ENCODE assay signal across 1 cellular context in the genomic region with DNA sequence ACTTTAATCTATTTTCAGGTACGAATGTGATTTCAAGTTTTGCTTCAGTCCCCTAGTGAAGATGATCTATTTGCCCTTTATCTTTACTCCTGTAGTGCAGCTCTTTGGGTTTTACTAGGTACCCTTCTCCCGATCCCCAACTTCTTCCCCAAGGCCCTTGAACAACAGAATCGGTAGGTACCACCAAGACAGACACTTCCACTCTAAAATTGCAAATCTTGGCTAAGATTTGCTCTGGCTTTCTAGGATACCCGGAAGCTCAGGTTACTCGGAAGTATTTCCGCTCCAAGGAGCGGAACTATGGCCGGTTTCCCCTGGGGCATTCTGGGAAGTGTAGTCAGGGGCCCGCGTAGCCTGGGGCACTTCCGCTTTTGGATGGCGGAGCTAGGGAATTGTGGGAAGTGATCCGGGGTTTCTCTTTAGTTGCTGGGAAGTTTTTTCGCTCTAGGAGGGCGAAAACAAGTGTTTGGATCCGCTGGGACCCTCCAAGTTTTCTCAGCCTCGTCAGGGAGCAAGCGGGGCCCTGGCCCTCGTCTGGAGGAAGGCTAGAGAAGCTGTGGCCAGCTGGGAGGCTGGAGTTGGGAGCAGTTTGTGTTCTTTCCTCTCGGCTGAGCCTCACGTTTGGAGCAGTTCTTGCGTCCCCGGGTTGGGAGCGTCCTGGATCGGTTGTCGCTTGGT.
TF ChIP-seq lines count a peak whose summit lies in the region.

No MANE protein-coding gene starts in this region.

TF ChIP-seq in GM12878, 131 proteins besides CTCF, POLR2A, EP300 and RAD21 (continued from another document and continues in another):
- TF ChIP-seq, protein P1, sequence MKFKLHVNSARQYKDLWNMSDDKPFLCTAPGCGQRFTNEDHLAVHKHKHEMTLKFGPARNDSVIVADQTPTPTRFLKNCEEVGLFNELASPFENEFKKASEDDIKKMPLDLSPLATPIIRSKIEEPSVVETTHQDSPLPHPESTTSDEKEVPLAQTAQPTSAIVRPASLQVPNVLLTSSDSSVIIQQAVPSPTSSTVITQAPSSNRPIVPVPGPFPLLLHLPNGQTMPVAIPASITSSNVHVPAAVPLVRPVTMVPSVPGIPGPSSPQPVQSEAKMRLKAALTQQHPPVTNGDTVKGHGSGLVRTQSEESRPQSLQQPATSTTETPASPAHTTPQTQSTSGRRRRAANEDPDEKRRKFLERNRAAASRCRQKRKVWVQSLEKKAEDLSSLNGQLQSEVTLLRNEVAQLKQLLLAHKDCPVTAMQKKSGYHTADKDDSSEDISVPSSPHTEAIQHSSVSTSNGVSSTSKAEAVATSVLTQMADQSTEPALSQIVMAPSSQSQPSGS (IDR thresholded peaks at IDR 0.05; ENCODE audit: low read length), result no peak
- no peak for TF ChIP-seq ZNF384 (IDR thresholded peaks at IDR 0.05; ENCODE audit: borderline replicate concordance, low read depth, low read length)
- TF ChIP-seq SRF (IDR thresholded peaks at IDR 0.05; ENCODE audit: low read depth in 2 of 2, low read length in 2 of 2), result 0 out of 4 replicates have a peak, but pooled peaks of 1 of the 2 experiments have one; percentile 26
- TF ChIP-seq LARP7 (IDR thresholded peaks at IDR 0.05), result 0 out of 2 replicates have a peak, but pooled peaks have one; percentile 2
- no peak for TF ChIP-seq CBX3 (IDR thresholded peaks at IDR 0.05; ENCODE audit: borderline replicate concordance, low read depth)
- TF ChIP-seq MYC (IDR thresholded peaks at IDR 0.05; ENCODE audit: insufficient read depth, insufficient read length, insufficient replicate concordance, low read length, severe bottlenecking), result no peak
- TF ChIP-seq KAT2A (conservative IDR thresholded peaks at IDR 0.05; ENCODE audit: control insufficient read depth, low read depth, low read length), result no peak
- TF ChIP-seq BHLHE40 (IDR thresholded peaks at IDR 0.05; ENCODE audit: borderline replicate concordance in 1 of 2, low read depth in 2 of 2, low read length in 1 of 2), result peak in 1 of 2 experiments; percentile 26; a peak in 1 of 4 replicates
- TF ChIP-seq CEBPB (IDR thresholded peaks at IDR 0.05; ENCODE audit: borderline replicate concordance in 1 of 2, low read depth in 2 of 2, low read length in 2 of 2), result no peak
- 0 out of 2 replicates have a peak, but pooled peaks have one; percentile 84 for TF ChIP-seq CBX5 (IDR thresholded peaks at IDR 0.05; ENCODE audit: low read depth)
- peak; percentile 56 for TF ChIP-seq RUNX3 (IDR thresholded peaks at IDR 0.05; ENCODE audit: low read length)
- TF ChIP-seq SREBF1 (IDR thresholded peaks at IDR 0.05; ENCODE audit: low read length), result peak; percentile 60; the same call in 1 of the 2 replicates
- TF ChIP-seq NR2F1 (conservative IDR thresholded peaks at IDR 0.05), result no peak
- TF ChIP-seq, protein P2, sequence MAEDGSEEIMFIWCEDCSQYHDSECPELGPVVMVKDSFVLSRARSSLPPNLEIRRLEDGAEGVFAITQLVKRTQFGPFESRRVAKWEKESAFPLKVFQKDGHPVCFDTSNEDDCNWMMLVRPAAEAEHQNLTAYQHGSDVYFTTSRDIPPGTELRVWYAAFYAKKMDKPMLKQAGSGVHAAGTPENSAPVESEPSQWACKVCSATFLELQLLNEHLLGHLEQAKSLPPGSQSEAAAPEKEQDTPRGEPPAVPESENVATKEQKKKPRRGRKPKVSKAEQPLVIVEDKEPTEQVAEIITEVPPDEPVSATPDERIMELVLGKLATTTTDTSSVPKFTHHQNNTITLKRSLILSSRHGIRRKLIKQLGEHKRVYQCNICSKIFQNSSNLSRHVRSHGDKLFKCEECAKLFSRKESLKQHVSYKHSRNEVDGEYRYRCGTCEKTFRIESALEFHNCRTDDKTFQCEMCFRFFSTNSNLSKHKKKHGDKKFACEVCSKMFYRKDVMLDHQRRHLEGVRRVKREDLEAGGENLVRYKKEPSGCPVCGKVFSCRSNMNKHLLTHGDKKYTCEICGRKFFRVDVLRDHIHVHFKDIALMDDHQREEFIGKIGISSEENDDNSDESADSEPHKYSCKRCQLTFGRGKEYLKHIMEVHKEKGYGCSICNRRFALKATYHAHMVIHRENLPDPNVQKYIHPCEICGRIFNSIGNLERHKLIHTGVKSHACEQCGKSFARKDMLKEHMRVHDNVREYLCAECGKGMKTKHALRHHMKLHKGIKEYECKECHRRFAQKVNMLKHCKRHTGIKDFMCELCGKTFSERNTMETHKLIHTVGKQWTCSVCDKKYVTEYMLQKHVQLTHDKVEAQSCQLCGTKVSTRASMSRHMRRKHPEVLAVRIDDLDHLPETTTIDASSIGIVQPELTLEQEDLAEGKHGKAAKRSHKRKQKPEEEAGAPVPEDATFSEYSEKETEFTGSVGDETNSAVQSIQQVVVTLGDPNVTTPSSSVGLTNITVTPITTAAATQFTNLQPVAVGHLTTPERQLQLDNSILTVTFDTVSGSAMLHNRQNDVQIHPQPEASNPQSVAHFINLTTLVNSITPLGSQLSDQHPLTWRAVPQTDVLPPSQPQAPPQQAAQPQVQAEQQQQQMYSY (CRISPR knock-in tag; IDR thresholded peaks at IDR 0.05), result no peak
- peak; percentile 82 to 86 for TF ChIP-seq IKZF2 (IDR thresholded peaks at IDR 0.05)
- TF ChIP-seq DPF2 (IDR thresholded peaks at IDR 0.05), result no peak
- TF ChIP-seq, protein P3, sequence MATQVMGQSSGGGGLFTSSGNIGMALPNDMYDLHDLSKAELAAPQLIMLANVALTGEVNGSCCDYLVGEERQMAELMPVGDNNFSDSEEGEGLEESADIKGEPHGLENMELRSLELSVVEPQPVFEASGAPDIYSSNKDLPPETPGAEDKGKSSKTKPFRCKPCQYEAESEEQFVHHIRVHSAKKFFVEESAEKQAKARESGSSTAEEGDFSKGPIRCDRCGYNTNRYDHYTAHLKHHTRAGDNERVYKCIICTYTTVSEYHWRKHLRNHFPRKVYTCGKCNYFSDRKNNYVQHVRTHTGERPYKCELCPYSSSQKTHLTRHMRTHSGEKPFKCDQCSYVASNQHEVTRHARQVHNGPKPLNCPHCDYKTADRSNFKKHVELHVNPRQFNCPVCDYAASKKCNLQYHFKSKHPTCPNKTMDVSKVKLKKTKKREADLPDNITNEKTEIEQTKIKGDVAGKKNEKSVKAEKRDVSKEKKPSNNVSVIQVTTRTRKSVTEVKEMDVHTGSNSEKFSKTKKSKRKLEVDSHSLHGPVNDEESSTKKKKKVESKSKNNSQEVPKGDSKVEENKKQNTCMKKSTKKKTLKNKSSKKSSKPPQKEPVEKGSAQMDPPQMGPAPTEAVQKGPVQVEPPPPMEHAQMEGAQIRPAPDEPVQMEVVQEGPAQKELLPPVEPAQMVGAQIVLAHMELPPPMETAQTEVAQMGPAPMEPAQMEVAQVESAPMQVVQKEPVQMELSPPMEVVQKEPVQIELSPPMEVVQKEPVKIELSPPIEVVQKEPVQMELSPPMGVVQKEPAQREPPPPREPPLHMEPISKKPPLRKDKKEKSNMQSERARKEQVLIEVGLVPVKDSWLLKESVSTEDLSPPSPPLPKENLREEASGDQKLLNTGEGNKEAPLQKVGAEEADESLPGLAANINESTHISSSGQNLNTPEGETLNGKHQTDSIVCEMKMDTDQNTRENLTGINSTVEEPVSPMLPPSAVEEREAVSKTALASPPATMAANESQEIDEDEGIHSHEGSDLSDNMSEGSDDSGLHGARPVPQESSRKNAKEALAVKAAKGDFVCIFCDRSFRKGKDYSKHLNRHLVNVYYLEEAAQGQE (IDR thresholded peaks at IDR 0.05; ENCODE audit: low read depth, low read length), result no peak
- TF ChIP-seq ATF7 (IDR thresholded peaks at IDR 0.05; ENCODE audit: low read depth), result peak; percentile 45; the same call in 1 of the 2 replicates
- 0 out of 2 replicates have a peak, but pooled peaks have one; percentile 30 for TF ChIP-seq MTA2 (IDR thresholded peaks at IDR 0.05; ENCODE audit: low read depth)
- TF ChIP-seq, protein P4, sequence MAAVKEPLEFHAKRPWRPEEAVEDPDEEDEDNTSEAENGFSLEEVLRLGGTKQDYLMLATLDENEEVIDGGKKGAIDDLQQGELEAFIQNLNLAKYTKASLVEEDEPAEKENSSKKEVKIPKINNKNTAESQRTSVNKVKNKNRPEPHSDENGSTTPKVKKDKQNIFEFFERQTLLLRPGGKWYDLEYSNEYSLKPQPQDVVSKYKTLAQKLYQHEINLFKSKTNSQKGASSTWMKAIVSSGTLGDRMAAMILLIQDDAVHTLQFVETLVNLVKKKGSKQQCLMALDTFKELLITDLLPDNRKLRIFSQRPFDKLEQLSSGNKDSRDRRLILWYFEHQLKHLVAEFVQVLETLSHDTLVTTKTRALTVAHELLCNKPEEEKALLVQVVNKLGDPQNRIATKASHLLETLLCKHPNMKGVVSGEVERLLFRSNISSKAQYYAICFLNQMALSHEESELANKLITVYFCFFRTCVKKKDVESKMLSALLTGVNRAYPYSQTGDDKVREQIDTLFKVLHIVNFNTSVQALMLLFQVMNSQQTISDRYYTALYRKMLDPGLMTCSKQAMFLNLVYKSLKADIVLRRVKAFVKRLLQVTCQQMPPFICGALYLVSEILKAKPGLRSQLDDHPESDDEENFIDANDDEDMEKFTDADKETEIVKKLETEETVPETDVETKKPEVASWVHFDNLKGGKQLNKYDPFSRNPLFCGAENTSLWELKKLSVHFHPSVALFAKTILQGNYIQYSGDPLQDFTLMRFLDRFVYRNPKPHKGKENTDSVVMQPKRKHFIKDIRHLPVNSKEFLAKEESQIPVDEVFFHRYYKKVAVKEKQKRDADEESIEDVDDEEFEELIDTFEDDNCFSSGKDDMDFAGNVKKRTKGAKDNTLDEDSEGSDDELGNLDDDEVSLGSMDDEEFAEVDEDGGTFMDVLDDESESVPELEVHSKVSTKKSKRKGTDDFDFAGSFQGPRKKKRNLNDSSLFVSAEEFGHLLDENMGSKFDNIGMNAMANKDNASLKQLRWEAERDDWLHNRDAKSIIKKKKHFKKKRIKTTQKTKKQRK (IDR thresholded peaks at IDR 0.05; ENCODE audit: low read depth, low read length), result no peak
- TF ChIP-seq, protein P5, sequence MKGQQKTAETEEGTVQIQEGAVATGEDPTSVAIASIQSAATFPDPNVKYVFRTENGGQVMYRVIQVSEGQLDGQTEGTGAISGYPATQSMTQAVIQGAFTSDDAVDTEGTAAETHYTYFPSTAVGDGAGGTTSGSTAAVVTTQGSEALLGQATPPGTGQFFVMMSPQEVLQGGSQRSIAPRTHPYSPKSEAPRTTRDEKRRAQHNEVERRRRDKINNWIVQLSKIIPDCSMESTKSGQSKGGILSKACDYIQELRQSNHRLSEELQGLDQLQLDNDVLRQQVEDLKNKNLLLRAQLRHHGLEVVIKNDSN (IDR thresholded peaks at IDR 0.05; ENCODE audit: borderline replicate concordance, extremely low read length, insufficient read depth, low read depth, low read length), result no peak
- no peak for TF ChIP-seq NFYA (IDR thresholded peaks at IDR 0.05; ENCODE audit: borderline replicate concordance, low read depth, low read length)
- TF ChIP-seq MTA3 (IDR thresholded peaks at IDR 0.05; ENCODE audit: borderline replicate concordance, low read length), result no peak
- TF ChIP-seq ETV6 (conservative IDR thresholded peaks at IDR 0.05 in 1 of 2, IDR thresholded peaks at IDR 0.05 in 1 of 2; ENCODE audit: borderline replicate concordance in 1 of 2, low read depth in 1 of 2), result peak; percentile 42 to 96; a peak in 3 of 4 replicates
- TF ChIP-seq CREM (IDR thresholded peaks at IDR 0.05; ENCODE audit: low read depth), result peak; percentile 83
- TF ChIP-seq, protein P6, sequence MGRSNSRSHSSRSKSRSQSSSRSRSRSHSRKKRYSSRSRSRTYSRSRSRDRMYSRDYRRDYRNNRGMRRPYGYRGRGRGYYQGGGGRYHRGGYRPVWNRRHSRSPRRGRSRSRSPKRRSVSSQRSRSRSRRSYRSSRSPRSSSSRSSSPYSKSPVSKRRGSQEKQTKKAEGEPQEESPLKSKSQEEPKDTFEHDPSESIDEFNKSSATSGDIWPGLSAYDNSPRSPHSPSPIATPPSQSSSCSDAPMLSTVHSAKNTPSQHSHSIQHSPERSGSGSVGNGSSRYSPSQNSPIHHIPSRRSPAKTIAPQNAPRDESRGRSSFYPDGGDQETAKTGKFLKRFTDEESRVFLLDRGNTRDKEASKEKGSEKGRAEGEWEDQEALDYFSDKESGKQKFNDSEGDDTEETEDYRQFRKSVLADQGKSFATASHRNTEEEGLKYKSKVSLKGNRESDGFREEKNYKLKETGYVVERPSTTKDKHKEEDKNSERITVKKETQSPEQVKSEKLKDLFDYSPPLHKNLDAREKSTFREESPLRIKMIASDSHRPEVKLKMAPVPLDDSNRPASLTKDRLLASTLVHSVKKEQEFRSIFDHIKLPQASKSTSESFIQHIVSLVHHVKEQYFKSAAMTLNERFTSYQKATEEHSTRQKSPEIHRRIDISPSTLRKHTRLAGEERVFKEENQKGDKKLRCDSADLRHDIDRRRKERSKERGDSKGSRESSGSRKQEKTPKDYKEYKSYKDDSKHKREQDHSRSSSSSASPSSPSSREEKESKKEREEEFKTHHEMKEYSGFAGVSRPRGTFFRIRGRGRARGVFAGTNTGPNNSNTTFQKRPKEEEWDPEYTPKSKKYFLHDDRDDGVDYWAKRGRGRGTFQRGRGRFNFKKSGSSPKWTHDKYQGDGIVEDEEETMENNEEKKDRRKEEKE (IDR thresholded peaks at IDR 0.05), result no peak
- peak; percentile 93 for TF ChIP-seq HCFC1 (IDR thresholded peaks at IDR 0.05; ENCODE audit: low read length)
- no peak for TF ChIP-seq TCF3 (IDR thresholded peaks at IDR 0.05; ENCODE audit: borderline replicate concordance, insufficient read depth, low read depth, low read length)
- TF ChIP-seq, protein P7, sequence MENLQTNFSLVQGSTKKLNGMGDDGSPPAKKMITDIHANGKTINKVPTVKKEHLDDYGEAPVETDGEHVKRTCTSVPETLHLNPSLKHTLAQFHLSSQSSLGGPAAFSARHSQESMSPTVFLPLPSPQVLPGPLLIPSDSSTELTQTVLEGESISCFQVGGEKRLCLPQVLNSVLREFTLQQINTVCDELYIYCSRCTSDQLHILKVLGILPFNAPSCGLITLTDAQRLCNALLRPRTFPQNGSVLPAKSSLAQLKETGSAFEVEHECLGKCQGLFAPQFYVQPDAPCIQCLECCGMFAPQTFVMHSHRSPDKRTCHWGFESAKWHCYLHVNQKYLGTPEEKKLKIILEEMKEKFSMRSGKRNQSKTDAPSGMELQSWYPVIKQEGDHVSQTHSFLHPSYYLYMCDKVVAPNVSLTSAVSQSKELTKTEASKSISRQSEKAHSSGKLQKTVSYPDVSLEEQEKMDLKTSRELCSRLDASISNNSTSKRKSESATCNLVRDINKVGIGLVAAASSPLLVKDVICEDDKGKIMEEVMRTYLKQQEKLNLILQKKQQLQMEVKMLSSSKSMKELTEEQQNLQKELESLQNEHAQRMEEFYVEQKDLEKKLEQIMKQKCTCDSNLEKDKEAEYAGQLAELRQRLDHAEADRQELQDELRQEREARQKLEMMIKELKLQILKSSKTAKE (IDR thresholded peaks at IDR 0.05; ENCODE audit: low read depth, poor library complexity, severe bottlenecking), result no peak
- peak; percentile 95 for TF ChIP-seq YY1 (IDR thresholded peaks at IDR 0.05; ENCODE audit: low read depth, low read length)
- no peak for TF ChIP-seq BCL11A (IDR thresholded peaks at IDR 0.05; ENCODE audit: low read depth, low read length)
- no peak for TF ChIP-seq ZNF274 (IDR thresholded peaks at IDR 0.05; ENCODE audit: insufficient read depth, insufficient read length)
- TF ChIP-seq SUPT20H (IDR thresholded peaks at IDR 0.05; ENCODE audit: borderline replicate concordance, control insufficient read depth, low read depth, low read length), result no peak
- no peak for TF ChIP-seq FOXK2 (IDR thresholded peaks at IDR 0.05)
- TF ChIP-seq, protein P8, sequence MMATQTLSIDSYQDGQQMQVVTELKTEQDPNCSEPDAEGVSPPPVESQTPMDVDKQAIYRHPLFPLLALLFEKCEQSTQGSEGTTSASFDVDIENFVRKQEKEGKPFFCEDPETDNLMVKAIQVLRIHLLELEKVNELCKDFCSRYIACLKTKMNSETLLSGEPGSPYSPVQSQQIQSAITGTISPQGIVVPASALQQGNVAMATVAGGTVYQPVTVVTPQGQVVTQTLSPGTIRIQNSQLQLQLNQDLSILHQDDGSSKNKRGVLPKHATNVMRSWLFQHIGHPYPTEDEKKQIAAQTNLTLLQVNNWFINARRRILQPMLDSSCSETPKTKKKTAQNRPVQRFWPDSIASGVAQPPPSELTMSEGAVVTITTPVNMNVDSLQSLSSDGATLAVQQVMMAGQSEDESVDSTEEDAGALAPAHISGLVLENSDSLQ (IDR thresholded peaks at IDR 0.05), result no peak
- 0 out of 2 replicates have a peak, but pooled peaks have one; percentile 69 for TF ChIP-seq TARDBP (IDR thresholded peaks at IDR 0.05; ENCODE audit: borderline replicate concordance)
